4 cellular contexts compared by ENCODE assay signal in the genomic region with DNA sequence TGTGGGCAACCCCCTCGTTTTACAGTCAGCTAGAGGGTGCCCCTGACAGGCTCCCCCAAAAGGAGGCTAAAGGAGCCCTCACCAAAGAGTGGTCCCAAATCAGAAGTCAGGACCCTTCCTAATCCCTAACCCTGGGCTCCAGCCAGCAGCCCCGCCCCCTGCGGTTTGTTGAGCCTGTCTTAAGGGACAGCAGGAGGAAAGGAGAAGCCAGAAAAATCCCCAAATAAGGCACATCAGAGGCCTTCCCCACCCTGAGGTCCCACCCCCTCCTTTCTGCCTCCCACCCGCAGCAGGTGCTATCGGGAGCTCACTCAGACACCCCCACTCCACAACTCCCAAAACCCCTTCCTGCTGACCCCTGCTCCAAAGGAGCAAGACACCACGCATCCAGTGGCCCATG.
DNase-seq lines count a peak whose midpoint lies in the region; FAIRE-seq and TF ChIP-seq lines count a peak whose summit lies in the region.
"Not testable (repeated sequence)": the region's sequence is repeated elsewhere in the genome, so short reads cannot be mapped to it uniquely, and the experiment has no call there.

No MANE protein-coding gene starts in this region.

- TF ChIP-seq CTCF in kidney (IDR thresholded peaks at IDR 0.05; ENCODE audit: borderline replicate concordance, extremely low read depth, insufficient read depth); nephron progenitor cell (IDR thresholded peaks at IDR 0.05): not testable (repeated sequence)

- H3K27ac Mint-ChIP-seq in nephron progenitor cell: not testable (repeated sequence)

- not testable (repeated sequence) for H3K36me3 Mint-ChIP-seq in nephron progenitor cell (ENCODE audit: low read depth)

- not testable (repeated sequence) for H3K27ac ChIP-seq in kidney (ENCODE audit: low read depth in 2 of 2, low read length in 2 of 2)

- intact Hi-C loops in kidney (cut with DNase I): not testable (repeated sequence)

- H3K27me3 Mint-ChIP-seq in nephron progenitor cell (ENCODE audit: low read depth, poor library complexity): not testable (repeated sequence)

- not testable (repeated sequence) for H3K4me3 ChIP-seq in kidney (ENCODE audit: low read length in 2 of 2)

- H3K4me1 ChIP-seq in kidney (ENCODE audit: control insufficient read depth in 1 of 2, insufficient read depth in 1 of 2, low read depth in 1 of 2, low read length in 2 of 2): not testable (repeated sequence)

- H3K9ac ChIP-seq in kidney (ENCODE audit: low read length in 2 of 2): not testable (repeated sequence)

- not testable (repeated sequence) for H3K9me3 Mint-ChIP-seq in nephron progenitor cell

- H3K4me1 Mint-ChIP-seq in nephron progenitor cell: peaks cover 14% of the 10 kb centered on the region

- H3K36me3 ChIP-seq in kidney (ENCODE audit: control insufficient read depth in 1 of 2, insufficient read depth in 2 of 2, low read length in 2 of 2): not testable (repeated sequence)

- H3K4me3 Mint-ChIP-seq in nephron progenitor cell: not testable (repeated sequence)

- FAIRE-seq in kidney (lab: Jason Lieb, UNC): not testable (repeated sequence)

- H3K9me3 ChIP-seq in kidney (ENCODE audit: control insufficient read depth in 1 of 2, low read length in 2 of 2): not testable (repeated sequence)

- peak; percentile 60 for DNase-seq in activated effector memory CD4-positive, alpha-beta T cell treated with anti-CD3 and anti-CD28 coated beads, Interleukin-2, amount 50 U/mL, for 16 hours
- DNase-seq in ecto neural progenitor cell (ENCODE audit: low spot score): peak; percentile 46
- DNase-seq in kidney: peak; percentile 37
- DNase-seq in nephron progenitor cell: peak; percentile 20
